ENCODE assay signal across 34 cellular contexts in the genomic region with DNA sequence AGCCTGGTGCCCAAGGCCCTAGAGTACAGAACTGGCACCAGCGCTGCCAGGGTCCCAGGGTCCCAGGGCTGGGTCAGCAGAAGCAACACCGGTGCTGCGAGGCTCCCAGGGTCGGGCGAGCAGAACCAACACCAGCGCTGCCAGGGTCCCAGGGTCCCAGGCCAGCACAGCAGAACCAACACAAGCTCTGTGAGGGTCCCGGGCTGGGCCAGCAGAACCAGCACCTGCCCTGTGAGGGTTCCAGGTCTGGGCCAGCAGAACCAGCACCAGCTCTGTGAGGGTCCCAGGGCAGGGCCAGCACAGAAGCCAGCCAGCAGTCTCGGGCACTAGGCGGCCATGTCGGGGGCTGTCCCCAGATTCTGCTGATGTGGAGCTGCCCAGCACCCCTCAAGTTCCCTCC.
"Had no signal": no experiment of that assay in that cellular context is flagged by ENCODE, and none has a peak within 500 bp of the region (broad histone marks: within the 10 kb centered on the region; RNA-seq: fewer than 3 reads in every experiment).

No MANE protein-coding gene starts in this region.

- H3K4me3 ChIP-seq: MG63 had no signal

- DNase-seq: Karpas-422, Kasumi-1, MG63, MM.1S, MV-4-11, NCI-H1048, NCI-H1092, NCI-H1092 treated with DMSO at 0.1 percent for 48 hours, NCI-H1105, NCI-H1105 treated with DMSO at 0.1 percent for 48 hours, NCI-H1417, NCI-H1417 treated with DMSO at 0.1 percent for 48 hours, NCI-H1436, NCI-H1436 treated with DMSO at 0.1 percent for 48 hours, NCI-H146, NCI-H1694, NCI-H1694 treated with DMSO at 0.1 percent for 48 hours, NCI-H187, NCI-H187 treated with DMSO at 0.1 percent for 48 hours, NCI-H1930, NCI-H2029, NCI-H2029 treated with DMSO at 0.1 percent for 48 hours, NCI-H2081, NCI-H2081 treated with DMSO at 0.1 percent for 48 hours, NCI-H2107, NCI-H2171, NCI-H2171 treated with DMSO at 0.1 percent for 48 hours, NCI-H2227 treated with DMSO at 0.1 percent for 48 hours, NCI-H226, NCI-H345, NCI-H446, NCI-H446 treated with DMSO at 0.1 percent for 48 hours, NCI-H510A, NCI-H510A treated with DMSO at 0.1 percent for 48 hours had no signal

- H3K27me3 ChIP-seq: MG63 had no signal

- H3K9me3 ChIP-seq: MG63 had no signal

- H3K36me3 ChIP-seq: MG63 had no signal
